In the genomic region with DNA sequence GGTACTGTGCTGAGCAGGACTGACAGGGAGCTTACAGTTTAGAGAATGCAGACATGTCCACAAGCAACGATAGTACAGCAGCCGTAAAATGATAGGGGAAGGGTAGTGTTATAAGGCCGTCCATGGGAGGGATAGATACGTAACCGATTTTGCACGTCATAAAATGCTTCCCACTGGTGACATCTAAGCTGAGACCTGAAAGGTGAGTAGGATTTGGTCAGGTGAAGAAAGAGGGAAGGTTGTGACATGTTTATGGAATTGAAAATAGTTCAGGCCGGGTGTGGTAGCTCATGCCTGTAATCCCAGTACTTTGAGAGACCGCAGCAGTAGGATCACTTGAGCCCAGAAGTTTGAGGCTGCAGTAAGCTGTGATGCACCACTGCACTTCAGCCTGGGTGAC, we compare ENCODE assay signal across 26 cellular contexts. TPM values are rescaled to one million over a fixed set of nuclear protein-coding genes. Genes with fewer than 3 reads are reported as not detected.
DNase-seq lines count a peak whose midpoint lies in the region; ATAC-seq and TF ChIP-seq lines count a peak whose summit lies in the region.
"Had no signal": no experiment of that assay in that cellular context is flagged by ENCODE, and none has a peak within 500 bp of the region (broad histone marks: within the 10 kb centered on the region; RNA-seq: fewer than 3 reads in every experiment).

No MANE protein-coding gene starts in this region.

- H3K4me3 ChIP-seq in psoas muscle = no peak overlapping the region
- H3K4me3 ChIP-seq: A549, colonic mucosa, esophagus muscularis mucosa, lower lobe of right lung, MG63, SJCRH30, suprapubic skin, uterus had no signal

- H3K4me1 ChIP-seq in foreskin keratinocyte = peaks cover 31% of the 10 kb centered on the region
- H3K4me1 ChIP-seq in psoas muscle = peaks cover 36% of the 10 kb centered on the region
- H3K4me1 ChIP-seq: uterus had no signal

- ATAC-seq in foreskin keratinocyte (peak; percentile 47), psoas muscle (peak; percentile 44 to 64 (median 48)), HG03442 (IDR thresholded peaks at IDR 0.05; ENCODE audit: unreplicated experiment) (no peak)
- ATAC-seq: A549, lower lobe of right lung had no signal

- H3K27me3 ChIP-seq in foreskin keratinocyte (no peaks in the 10 kb centered on the region), psoas muscle (ENCODE audit: insufficient read depth in 3 of 3, low read length in 2 of 3) (no peaks in the 10 kb centered on the region)
- H3K27me3 ChIP-seq: colonic mucosa, esophagus muscularis mucosa, MG63, SJCRH30, suprapubic skin, uterus had no signal

- DNase-seq in activated T-cell treated with anti-CD3 and anti-CD28 coated beads, Interleukin-2, amount 50 U/mL, for 24 hours = no peak
- DNase-seq in activated T-cell treated with anti-CD3 and anti-CD28 coated beads for 4 hours (no peak), RPMI8226 (peak; percentile 36), foreskin keratinocyte (peak in 1 of 2 donors; percentile 51), psoas muscle (no peak), NCI-H1694 (lab: John Stamatoyannopoulos, UW) (no peak)
- no peak for DNase-seq in activated CD4-positive, alpha-beta T cell treated with anti-CD3 and anti-CD28 coated beads, Interleukin-2, amount 50 U/mL, for 4 hours
- DNase-seq: activated CD4-positive, CD25-positive, alpha-beta regulatory T cell treated with anti-CD3 and anti-CD28 coated beads, Interleukin-2, amount 50 U/mL, for 72 hours; colonic mucosa; DMS53; effector memory CD4-positive, alpha-beta T cell; GF-D8; HFFc6; kidney; lower lobe of right lung; MG63; NCI-H2107; SJCRH30; stimulated activated CD4-positive, alpha-beta T cell treated with anti-CD3 and anti-CD28 coated beads, Interleukin-2, amount 100 ng/mL, for 24 hours; T-cell; uterus had no signal

- no peak overlapping the region for H3K4me3 Mint-ChIP-seq in activated T-cell treated with anti-CD3 and anti-CD28 coated beads, Interleukin-2, amount 50 U/mL, for 24 hours
- H3K4me3 Mint-ChIP-seq: HFFc6 had no signal

- no peaks in the 10 kb centered on the region for H3K27me3 Mint-ChIP-seq in activated T-cell treated with anti-CD3 and anti-CD28 coated beads, Interleukin-2, amount 50 U/mL, for 24 hours
- H3K27me3 Mint-ChIP-seq: T-cell had no signal

- WGBS in psoas muscle, 3 donors = 57 to 78% (median 61%) methylated on average over 8 of the region's 8 CpGs

- intact Hi-C loops in psoas muscle (cut with DNase I) = no loop called here

- H3K27ac Mint-ChIP-seq in activated T-cell treated with anti-CD3 and anti-CD28 coated beads, Interleukin-2, amount 50 U/mL, for 24 hours = peak overlapping the region; percentile 9
- H3K27ac Mint-ChIP-seq: activated T-helper 2 cell treated with anti-CD3 and anti-CD28 coated beads, Interferon-gamma antibody, Interleukin-2, Interleukin-4, amounts not matched to agents 10 μg/mL and 5 μg/mL and 100 μg/mL, durations not matched to agents 14 hours and 24 hours and 36 hours; HFFc6 had no signal

- peaks cover 9% of the 10 kb centered on the region for H3K9me3 ChIP-seq in psoas muscle
- H3K9me3 ChIP-seq: colonic mucosa had no signal

- TF ChIP-seq CTCF in foreskin keratinocyte (conservative IDR thresholded peaks at IDR 0.05) (no peak), psoas muscle (IDR thresholded peaks at IDR 0.05) (no peak)

- H3K27ac ChIP-seq in foreskin keratinocyte (no peak overlapping the region), psoas muscle (no peak overlapping the region)
- H3K27ac ChIP-seq: A549, colonic mucosa, esophagus muscularis mucosa, lower lobe of right lung, SJCRH30, suprapubic skin had no signal

- H3K4me1 Mint-ChIP-seq in activated T-cell treated with anti-CD3 and anti-CD28 coated beads, Interleukin-2, amount 50 U/mL, for 24 hours (ENCODE audit: low read depth) = peaks cover 73% of the 10 kb centered on the region

- no peaks in the 10 kb centered on the region for H3K36me3 ChIP-seq in psoas muscle (ENCODE audit: insufficient read depth in 1 of 2, low read depth in 1 of 2)
- H3K36me3 ChIP-seq: colonic mucosa, esophagus muscularis mucosa, lower lobe of right lung, SJCRH30, suprapubic skin, uterus had no signal

- H3K9me3 Mint-ChIP-seq in activated T-cell treated with anti-CD3 and anti-CD28 coated beads, Interleukin-2, amount 50 U/mL, for 24 hours = peaks cover 16% of the 10 kb centered on the region

- peaks cover 36% of the 10 kb centered on the region for H3K36me3 Mint-ChIP-seq in activated T-cell treated with anti-CD3 and anti-CD28 coated beads, Interleukin-2, amount 50 U/mL, for 24 hours (ENCODE audit: low read depth)

RNA-seq across cellular contexts. Expression of gene SNX9, which starts 25.6 kb away (rescaled TPM):
- 48.5 and 56.1 TPM in 2 replicates for total RNA-seq in foreskin keratinocyte
- polyA plus RNA-seq in foreskin keratinocyte = 25.4 and 27.1 TPM in 2 replicates
- 10 to 100 TPM; 23.4 to 30.7 (median 29.4) TPM for total RNA-seq in psoas muscle
- polyA plus RNA-seq in psoas muscle = 10 to 100 TPM; 18.4 to 26.5 (median 18.9) TPM
